8 cellular contexts compared by ENCODE assay signal in genomic region chr5:143405063-143405746, GRCh38.
DNase-seq lines count a peak whose midpoint lies in the region; ATAC-seq lines count a peak whose summit lies in the region.

No MANE protein-coding gene starts in this region.

- H3K9me3 Mint-ChIP-seq in central memory CD8-positive, alpha-beta T cell: no peaks in the 10 kb centered on the region

- H3K4me3 Mint-ChIP-seq in central memory CD8-positive, alpha-beta T cell: peak overlapping the region; percentile 95

- H3K27ac Mint-ChIP-seq in central memory CD8-positive, alpha-beta T cell (ENCODE audit: low read depth): peak overlapping the region; percentile 97

- H3K36me3 Mint-ChIP-seq in central memory CD8-positive, alpha-beta T cell (ENCODE audit: insufficient read depth): peaks cover 28% of the 10 kb centered on the region

- ATAC-seq in HG03039 (IDR thresholded peaks at IDR 0.05; ENCODE audit: unreplicated experiment): peak; percentile 31
- ATAC-seq in activated CD4-positive, CD25-positive, alpha-beta regulatory T cell treated with anti-CD3 and anti-CD28 coated beads, Interleukin-2, amount 50 U/mL, for 24 hours: peak; percentile 19 to 25
- peak; percentile 44 for ATAC-seq in central memory CD8-positive, alpha-beta T cell (replicated peaks; ENCODE audit: extremely low read depth, poor library complexity, severe bottlenecking)

- DNase-seq in NCI-H1436 (lab: John Stamatoyannopoulos, UW) (peak; percentile 76), NCI-H1436 treated with DMSO at 0.1 percent for 48 hours (lab: John Stamatoyannopoulos, UW) (no peak), NCI-H2196 treated with DMSO at 0.1 percent for 48 hours (lab: John Stamatoyannopoulos, UW; ENCODE audit: unreplicated experiment) (peak; percentile 80), kidney glomerular epithelial cell (lab: John Stamatoyannopoulos, UW) (peak; percentile 60)
- peak; percentile 85 to 90 for DNase-seq in central memory CD8-positive, alpha-beta T cell (ENCODE audit: low spot score in 2 of 2)
- DNase-seq in stimulated activated CD4-positive, alpha-beta T cell treated with anti-CD3 and anti-CD28 coated beads, Interleukin-15, amount 100 ng/mL, for 48 hours (ENCODE audit: low read depth in 2 of 2): peak; percentile 81 to 82

- no peaks in the 10 kb centered on the region for H3K27me3 Mint-ChIP-seq in central memory CD8-positive, alpha-beta T cell

- peaks cover 28% of the 10 kb centered on the region for H3K4me1 Mint-ChIP-seq in central memory CD8-positive, alpha-beta T cell
